11 cellular contexts compared by ENCODE assay signal in the genomic region with DNA sequence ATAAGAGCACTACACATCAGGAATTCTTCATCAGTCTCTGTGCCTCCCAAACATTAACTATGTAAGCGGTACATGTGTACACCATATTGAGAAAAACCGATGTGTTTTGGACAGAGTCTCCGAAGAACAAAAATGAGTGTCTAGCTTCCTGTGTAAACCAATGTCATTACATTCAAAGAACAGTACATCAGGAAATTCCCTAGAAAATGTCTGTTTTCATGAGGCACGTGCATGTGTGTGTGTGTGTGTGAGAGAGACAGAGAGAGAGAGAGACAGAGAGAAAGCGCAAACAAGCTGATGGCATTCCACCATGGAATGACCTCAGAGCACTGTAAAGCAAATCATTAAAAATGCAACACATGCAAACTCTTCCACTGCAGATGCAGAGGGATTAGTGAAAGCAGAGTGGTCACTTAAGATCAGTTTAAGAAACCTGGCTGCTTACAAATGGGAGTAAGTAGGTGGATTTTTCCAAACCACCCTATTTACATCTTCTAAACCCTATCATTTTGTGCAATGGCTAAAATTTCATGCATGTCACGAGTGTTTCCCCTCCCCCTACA.
DNase-seq lines count a peak whose midpoint lies in the region; ATAC-seq, FAIRE-seq and TF ChIP-seq lines count a peak whose summit lies in the region.
"Had no signal": no experiment of that assay in that cellular context is flagged by ENCODE, and none has a peak within 500 bp of the region (broad histone marks: within the 10 kb centered on the region; RNA-seq: fewer than 3 reads in every experiment).

No MANE protein-coding gene starts in this region.

- TF ChIP-seq POLR2A in vagina (IDR thresholded peaks at IDR 0.05) = no peak

- H3K36me3 Mint-ChIP-seq in activated naive CD8-positive, alpha-beta T cell = peaks cover 62% of the 10 kb centered on the region
- peaks cover 15% of the 10 kb centered on the region for H3K36me3 Mint-ChIP-seq in natural killer cell treated with Interleukin-12 subunit alpha and Interleukin-12 subunit beta and Interleukin-15 and Interleukin-18, amount 100 ng/mL, for 72 hours

- H3K27ac ChIP-seq in vagina = no peak overlapping the region
- H3K27ac ChIP-seq: heart left ventricle, SK-N-MC had no signal

- peaks cover 91% of the 10 kb centered on the region for H3K4me1 Mint-ChIP-seq in activated naive CD8-positive, alpha-beta T cell (ENCODE audit: low read depth)
- peaks cover 48 to 54% of the 10 kb centered on the region in 2 donors for H3K4me1 Mint-ChIP-seq in natural killer cell treated with Interleukin-12 subunit alpha and Interleukin-12 subunit beta and Interleukin-15 and Interleukin-18, amount 100 ng/mL, for 72 hours (ENCODE audit: low read depth in 2 of 2)

- H3K27me3 Mint-ChIP-seq in activated naive CD8-positive, alpha-beta T cell = no peaks in the 10 kb centered on the region
- H3K27me3 Mint-ChIP-seq in natural killer cell treated with Interleukin-12 subunit alpha and Interleukin-12 subunit beta and Interleukin-15 and Interleukin-18, amount 100 ng/mL, for 72 hours = no peaks in the 10 kb centered on the region

- H3K4me3 ChIP-seq in vagina = no peak overlapping the region
- H3K4me3 ChIP-seq: heart left ventricle, SK-N-MC had no signal

- intact Hi-C loops in vagina (cut with DNase I) = no loop called here
- intact Hi-C loops in Right ventricle myocardium superior (cut with DNase I) = no loop called here

- no peak for TF ChIP-seq CTCF in vagina (IDR thresholded peaks at IDR 0.05)

- H3K36me3 ChIP-seq in vagina = no peaks in the 10 kb centered on the region
- H3K36me3 ChIP-seq: heart left ventricle had no signal

- no peaks in the 10 kb centered on the region for H3K4me1 ChIP-seq in vagina

- H3K9me3 Mint-ChIP-seq in activated naive CD8-positive, alpha-beta T cell (ENCODE audit: low read depth) = peaks cover 4% of the 10 kb centered on the region
- H3K9me3 Mint-ChIP-seq in natural killer cell treated with Interleukin-12 subunit alpha and Interleukin-12 subunit beta and Interleukin-15 and Interleukin-18, amount 100 ng/mL, for 72 hours = peaks cover 3% of the 10 kb centered on the region

- ATAC-seq in HG02678 (IDR thresholded peaks at IDR 0.05; ENCODE audit: unreplicated experiment) = peak; percentile 75
- peak; percentile 69 to 84 for ATAC-seq in natural killer cell treated with Interleukin-12 subunit alpha and Interleukin-12 subunit beta and Interleukin-15 and Interleukin-18, amount 100 ng/mL, for 72 hours
- ATAC-seq in Right ventricle myocardium superior (ENCODE audit: poor library complexity) = no peak

- no peaks in the 10 kb centered on the region for H3K27me3 ChIP-seq in vagina
- H3K27me3 ChIP-seq: heart left ventricle had no signal

- peak overlapping the region; percentile 91 for H3K27ac Mint-ChIP-seq in activated naive CD8-positive, alpha-beta T cell
- H3K27ac Mint-ChIP-seq in natural killer cell treated with Interleukin-12 subunit alpha and Interleukin-12 subunit beta and Interleukin-15 and Interleukin-18, amount 100 ng/mL, for 72 hours = peak overlapping the region; percentile 14 to 38

- FAIRE-seq in GM18507 (lab: Jason Lieb, UNC) = peak; percentile 46

- H3K4me3 Mint-ChIP-seq in activated naive CD8-positive, alpha-beta T cell = peak overlapping the region; percentile 66
- H3K4me3 Mint-ChIP-seq in natural killer cell treated with Interleukin-12 subunit alpha and Interleukin-12 subunit beta and Interleukin-15 and Interleukin-18, amount 100 ng/mL, for 72 hours = peak overlapping the region; percentile 24

- H3K9me3 ChIP-seq in vagina = no peaks in the 10 kb centered on the region
- H3K9me3 ChIP-seq: heart left ventricle had no signal

- no peak for DNase-seq in GM18507 (ENCODE audit: extremely low spot score, insufficient read length, low read depth)
- DNase-seq in natural killer cell treated with Interleukin-12 subunit alpha and Interleukin-12 subunit beta and Interleukin-15 and Interleukin-18, amount 100 ng/mL, for 72 hours (ENCODE audit: low spot score) = no peak
- no peak for DNase-seq in vagina (ENCODE audit: extremely low spot score in 2 of 2)
- no peak for DNase-seq in occipital lobe (lab: John Stamatoyannopoulos, UW)
- DNase-seq in NCI-H187 treated with DMSO at 0.1 percent for 48 hours (lab: John Stamatoyannopoulos, UW) = no peak
- no peak for DNase-seq in Right ventricle myocardium superior
- DNase-seq: heart left ventricle, Karpas-422 had no signal
